In the genomic region with DNA sequence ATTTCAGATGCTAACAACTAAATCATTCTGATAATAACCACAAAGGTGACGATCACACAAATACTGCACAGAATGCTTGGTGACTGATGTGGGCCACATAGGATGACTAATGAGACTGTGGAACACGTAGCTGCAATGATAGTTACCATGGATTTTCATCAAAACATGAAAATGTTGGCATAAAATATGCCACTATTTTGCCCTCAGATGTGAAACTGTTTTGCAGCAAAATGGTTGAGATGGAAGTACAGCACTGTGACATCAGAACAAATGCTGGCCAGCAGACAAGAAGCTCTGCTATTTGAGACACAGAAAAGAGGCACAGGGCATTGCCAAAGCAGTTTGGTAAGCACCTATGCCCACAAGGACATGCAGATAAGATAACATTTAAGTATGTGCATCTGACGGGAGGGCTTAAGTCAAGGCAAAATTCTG, we compare ENCODE assay signal across 10 cellular contexts.
DNase-seq lines count a peak whose midpoint lies in the region; ATAC-seq and TF ChIP-seq lines count a peak whose summit lies in the region.
"Had no signal": no experiment of that assay in that cellular context is flagged by ENCODE, and none has a peak within 500 bp of the region (broad histone marks: within the 10 kb centered on the region; RNA-seq: fewer than 3 reads in every experiment).

No MANE protein-coding gene starts in this region.

- peaks cover 21% of the 10 kb centered on the region for H3K4me1 Mint-ChIP-seq in CD8-positive, alpha-beta T cell (ENCODE audit: low read depth)

- H3K27me3 ChIP-seq in CD8-positive, alpha-beta T cell (ENCODE audit: insufficient read depth, low read length), result no peaks in the 10 kb centered on the region
- H3K27me3 ChIP-seq in SJSA1 (replicated peaks) (no peaks in the 10 kb centered on the region), osteoblast (ENCODE audit: insufficient read depth, low read length) (no peaks in the 10 kb centered on the region), right lobe of liver (no peaks in the 10 kb centered on the region)

- peak in 6 of 7 experiments; percentile 10 to 62 (median 29) for DNase-seq in CD8-positive, alpha-beta T cell
- DNase-seq in SJSA1 (ENCODE audit: low read depth in 1 of 2, low spot score in 2 of 2) (no peak), cerebellum (ENCODE audit: low spot score) (peak; percentile 8), osteoblast (ENCODE audit: insufficient read length, low spot score, missing footprints) (no peak), NCI-H1048 (lab: John Stamatoyannopoulos, UW) (no peak), right lobe of liver (no peak), foreskin melanocyte (no peak)
- DNase-seq: DND-41, NCI-H526 had no signal

- H3K27ac Mint-ChIP-seq in CD8-positive, alpha-beta T cell, result peak overlapping the region; percentile 90

- no peaks in the 10 kb centered on the region for H3K4me1 ChIP-seq in CD8-positive, alpha-beta T cell (ENCODE audit: insufficient read depth, low read length)
- H3K4me1 ChIP-seq in SJSA1 (replicated peaks), result peaks cover 33% of the 10 kb centered on the region
- peaks cover 25% of the 10 kb centered on the region for H3K4me1 ChIP-seq in osteoblast (ENCODE audit: insufficient read depth, low read length)
- H3K4me1 ChIP-seq in right lobe of liver, result no peaks in the 10 kb centered on the region

- WGBS in right lobe of liver (ENCODE audit: insufficient coverage, low coverage, low lambda C conversion rate, missing lambda C conversion rate), result 39% methylated on average over 3 of the region's 3 CpGs

- intact Hi-C loops in CD8-positive, alpha-beta T cell (cut with DNase I, micrococcal nuclease), result loop anchor here (1.0 to 5.0 kb wide), 4 partner anchors 23 to 87 kb away; no protein-coding TSS in a partner anchor
- intact Hi-C loops in right lobe of liver (cut with DNase I), result no loop called here

- no peaks in the 10 kb centered on the region for H3K27me3 Mint-ChIP-seq in CD8-positive, alpha-beta T cell (ENCODE audit: low read depth)

- no peak overlapping the region for H3K4me3 ChIP-seq in CD8-positive, alpha-beta T cell (ENCODE audit: low read depth, low read length)
- H3K4me3 ChIP-seq in SJSA1, result no peak overlapping the region
- H3K4me3 ChIP-seq in osteoblast (ENCODE audit: insufficient read depth, low read length), result no peak overlapping the region
- no peak overlapping the region for H3K4me3 ChIP-seq in right lobe of liver

- H3K79me2 ChIP-seq in osteoblast (ENCODE audit: insufficient read depth, low read length), result no peaks in the 10 kb centered on the region

- TF ChIP-seq CTCF in CD8-positive, alpha-beta T cell (IDR thresholded peaks at IDR 0.05), result no peak
- TF ChIP-seq CTCF in osteoblast (IDR thresholded peaks at IDR 0.05; ENCODE audit: extremely low read depth, low read depth, low read length) (no peak), right lobe of liver (IDR thresholded peaks at IDR 0.05) (no peak)

- no peaks in the 10 kb centered on the region for H4K20me1 ChIP-seq in osteoblast (ENCODE audit: insufficient read depth, low read length)

- no peaks in the 10 kb centered on the region for H3K36me3 ChIP-seq in CD8-positive, alpha-beta T cell (ENCODE audit: insufficient read depth, low read length)
- peaks cover 14% of the 10 kb centered on the region; the same call in 1 of the 2 replicates for H3K36me3 ChIP-seq in SJSA1
- no peaks in the 10 kb centered on the region for H3K36me3 ChIP-seq in osteoblast (ENCODE audit: insufficient read depth, low read length)
- H3K36me3 ChIP-seq in right lobe of liver, result no peaks in the 10 kb centered on the region

- no peak for TF ChIP-seq POLR2A in right lobe of liver (IDR thresholded peaks at IDR 0.05)

- H3K9me3 Mint-ChIP-seq in CD8-positive, alpha-beta T cell, result no peaks in the 10 kb centered on the region

- peak; percentile 76 for ATAC-seq in CD8-positive, alpha-beta T cell
- ATAC-seq in right lobe of liver, result no peak
- ATAC-seq in HG02884 (IDR thresholded peaks at IDR 0.05; ENCODE audit: unreplicated experiment), result no peak

- H3K27ac ChIP-seq in CD8-positive, alpha-beta T cell (ENCODE audit: low read depth, low read length), result peak overlapping the region; percentile 39
- H3K27ac ChIP-seq in SJSA1, result peak overlapping the region; percentile 49; the same call in 1 of the 2 replicates
- no peak overlapping the region for H3K27ac ChIP-seq in osteoblast (ENCODE audit: low read depth, low read length)
- H3K27ac ChIP-seq in right lobe of liver, result no peak overlapping the region

- CTCF ChIA-PET in CD8-positive, alpha-beta T cell (lab: Charles Lee), result no interaction called here

- H3K9me3 ChIP-seq in CD8-positive, alpha-beta T cell (ENCODE audit: low read length), result no peaks in the 10 kb centered on the region
- H3K9me3 ChIP-seq in SJSA1 (replicated peaks), result no peaks in the 10 kb centered on the region
- H3K9me3 ChIP-seq in osteoblast (ENCODE audit: low read depth, low read length), result no peaks in the 10 kb centered on the region
- H3K9me3 ChIP-seq in right lobe of liver, result no peaks in the 10 kb centered on the region

- peak overlapping the region; percentile 51 for H3K4me3 Mint-ChIP-seq in CD8-positive, alpha-beta T cell

- no peaks in the 10 kb centered on the region for H3K36me3 Mint-ChIP-seq in CD8-positive, alpha-beta T cell

- POLR2A ChIA-PET in CD8-positive, alpha-beta T cell (lab: Charles Lee), result interaction anchor here (1.2 kb wide), 1 partner anchor 24 kb away, joined by 7 read pairs; no protein-coding TSS in a partner anchor

- H3K4me2 ChIP-seq in osteoblast (ENCODE audit: insufficient read depth, low read length), result peak overlapping the region; percentile 36

- H2AFZ ChIP-seq in osteoblast (ENCODE audit: low read length), result no peak overlapping the region

Comparison
In these comparisons a context has a peak if more than half of its experiments do, and no peak if none do; other contexts are left out.
1. DNase-seq: peak in CD8-positive, alpha-beta T cell (6 of 7) and cerebellum (single experiment); none in SJSA1 (0 of 2), osteoblast (single experiment), NCI-H1048 (single experiment), right lobe of liver (0 of 3) and foreskin melanocyte (single experiment).
2. H3K27ac ChIP-seq: peak in CD8-positive, alpha-beta T cell (single experiment) and SJSA1 (single experiment); none in osteoblast (single experiment) and right lobe of liver (0 of 3).
3. intact Hi-C loops: an anchor here in CD8-positive, alpha-beta T cell (1.0 to 5.0 kb wide); none called in right lobe of liver.